In the genomic region with DNA sequence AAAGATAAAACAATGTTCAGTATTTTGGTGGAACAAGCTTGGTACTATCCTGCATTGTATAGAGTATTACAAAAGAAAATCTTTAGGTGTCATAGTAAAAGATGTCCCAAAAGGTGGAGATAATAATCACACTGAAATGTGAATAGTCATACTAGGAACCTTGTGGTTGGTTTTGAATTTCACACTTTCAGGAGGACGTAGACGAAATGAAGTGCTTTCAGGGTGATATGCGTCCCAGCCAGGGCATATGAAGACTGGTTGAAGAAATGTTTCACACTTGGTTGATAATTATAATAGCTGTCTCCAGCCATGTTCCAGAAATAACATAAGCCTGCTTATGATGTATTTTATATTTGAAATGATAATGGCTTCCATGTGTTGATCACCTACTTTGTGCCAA, we compare ENCODE assay signal across 13 cellular contexts.
DNase-seq lines count a peak whose midpoint lies in the region; ATAC-seq and TF ChIP-seq lines count a peak whose summit lies in the region.
"Had no signal": no experiment of that assay in that cellular context is flagged by ENCODE, and none has a peak within 500 bp of the region (broad histone marks: within the 10 kb centered on the region; RNA-seq: fewer than 3 reads in every experiment).

No MANE protein-coding gene starts in this region.

- H3K79me2 ChIP-seq in KMS-11 (ENCODE audit: insufficient read depth, low read depth): no peaks in the 10 kb centered on the region

- H3K4me2 ChIP-seq in KMS-11: peak overlapping the region; percentile 45

- H3K27me3 ChIP-seq in KMS-11 (ENCODE audit: insufficient read depth, low read depth): no peaks in the 10 kb centered on the region
- H3K27me3 ChIP-seq: BE2C, cardiac muscle cell, stomach had no signal

- peaks cover 42% of the 10 kb centered on the region for H3K4me1 ChIP-seq in KMS-11 (ENCODE audit: low read depth, poor library complexity, severe bottlenecking)
- H3K4me1 ChIP-seq: BE2C had no signal

- DNase-seq in GM12864 (ENCODE audit: low read depth) (peak; percentile 56), GM19238 (ENCODE audit: insufficient read length, low spot score) (peak; percentile 25), NCI-H1417 treated with DMSO at 0.1 percent for 48 hours (lab: John Stamatoyannopoulos, UW) (no peak), medulla oblongata (ENCODE audit: extremely low spot score) (no peak), NCI-H1092 (lab: John Stamatoyannopoulos, UW) (no peak), DMS79 (lab: John Stamatoyannopoulos, UW) (no peak)
- DNase-seq: activated CD8-positive, alpha-beta memory T cell treated with anti-CD3 and anti-CD28 coated beads, Interleukin-2, amount 50 U/mL, for 48 hours; BE2C; NCI-H69; stomach had no signal

- no peak overlapping the region for H3K9ac ChIP-seq in KMS-11

- no peak overlapping the region for H2AFZ ChIP-seq in KMS-11 (ENCODE audit: low read depth)

- H3K27ac ChIP-seq in KMS-11: peak overlapping the region; percentile 58
- H3K27ac ChIP-seq: cardiac muscle cell, stomach had no signal

- H3K4me3 ChIP-seq in GM12864 (ENCODE audit: low read depth, low read length) (no peak overlapping the region), KMS-11 (IDR thresholded peaks at IDR 0.05; ENCODE audit: insufficient read depth, low read depth, low read length) (no peak overlapping the region)
- H3K4me3 ChIP-seq: cardiac muscle cell, stomach had no signal

- no peaks in the 10 kb centered on the region for H3K36me3 ChIP-seq in KMS-11 (ENCODE audit: insufficient read depth)

- H4K20me1 ChIP-seq in KMS-11 (ENCODE audit: insufficient read depth): no peaks in the 10 kb centered on the region

- TF ChIP-seq CTCF in GM12864 (IDR thresholded peaks at IDR 0.05; ENCODE audit: low read depth, low read length, missing control alignments) (no peak), KMS-11 (conservative IDR thresholded peaks at IDR 0.05; ENCODE audit: low read depth, low read length) (no peak)

- peak; percentile 72 for ATAC-seq in HG02642 (IDR thresholded peaks at IDR 0.05; ENCODE audit: poor library complexity, unreplicated experiment)

Comparison
In these comparisons a context has a peak if more than half of its experiments do, and no peak if none do; other contexts are left out.
1. DNase-seq: peak in GM12864 (single experiment) and GM19238 (single experiment); none in NCI-H1417 treated with DMSO at 0.1 percent for 48 hours (single experiment), medulla oblongata (single experiment), NCI-H1092 (single experiment) and DMS79 (single experiment).